Comparison of ENCODE assay signal across 19 cellular contexts in the genomic region with DNA sequence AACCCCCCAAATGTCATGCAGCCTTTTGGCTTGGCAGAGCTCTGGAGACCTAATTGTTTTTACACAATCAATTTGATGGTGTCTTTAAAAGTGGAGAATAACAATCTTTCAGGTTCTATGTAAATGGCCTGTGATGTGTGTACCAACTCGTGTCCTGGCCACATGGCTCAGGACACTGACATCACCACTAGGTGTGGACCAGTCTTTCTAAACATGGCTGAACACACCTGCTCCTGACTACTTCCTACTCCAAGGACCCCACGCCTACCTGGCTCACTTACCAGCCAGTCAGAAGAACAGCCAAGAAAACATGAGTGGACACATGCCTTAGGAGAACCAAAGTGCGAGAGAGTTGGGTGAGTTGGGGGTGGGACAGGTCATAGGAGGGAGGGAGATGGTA.
"Had no signal": no experiment of that assay in that cellular context is flagged by ENCODE, and none has a peak within 500 bp of the region (broad histone marks: within the 10 kb centered on the region; RNA-seq: fewer than 3 reads in every experiment).

No MANE protein-coding gene starts in this region.

- H3K4me1 ChIP-seq: SJSA1 had no signal

- H3K4me3 ChIP-seq: SJSA1, SK-N-MC had no signal

- H3K9me3 ChIP-seq: SJSA1 had no signal

- DNase-seq: KBM-7, MV-4-11, NCI-H1048, NCI-H1105, NCI-H1417, NCI-H1436 treated with DMSO at 0.1 percent for 48 hours, NCI-H1694, NCI-H187 treated with DMSO at 0.1 percent for 48 hours, NCI-H2081, NCI-H2107, NCI-H2227 treated with DMSO at 0.1 percent for 48 hours, NCI-H524, NCI-H526 treated with DMSO at 0.1 percent for 48 hours, NCI-H774, Right ventricle myocardium superior, RPMI8226, SIG-M5 had no signal

- H3K27me3 ChIP-seq: SJSA1 had no signal

- H3K27ac ChIP-seq: SJSA1, SK-N-MC had no signal
